In the genomic region with DNA sequence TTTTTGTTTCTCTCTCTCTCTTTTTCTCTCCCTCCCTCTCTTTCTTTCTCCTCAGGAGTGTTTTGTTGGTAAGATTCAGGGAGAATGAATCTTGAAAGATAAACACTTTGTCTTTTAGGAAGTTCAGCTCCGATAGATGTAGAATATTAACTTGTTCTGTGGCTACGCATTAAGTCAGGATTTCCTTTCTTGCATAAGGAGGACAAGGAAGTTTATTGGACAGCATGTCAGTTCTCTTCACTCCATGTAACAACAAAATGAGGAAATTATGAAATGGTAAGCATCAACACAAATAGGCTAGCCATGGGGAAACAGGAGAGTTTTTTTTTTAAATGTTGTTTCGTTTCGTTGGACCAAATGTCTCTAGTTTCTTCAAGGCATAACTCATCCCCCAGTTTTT, we compare ENCODE assay signal across 11 cellular contexts. TPM values are rescaled to one million over a fixed set of nuclear protein-coding genes. Genes with fewer than 3 reads are reported as not detected.
A peak's percentile ranks its signal among the peaks of the same experiment; 100 is the strongest.
DNase-seq lines count a peak whose midpoint lies in the region; ATAC-seq, FAIRE-seq and TF ChIP-seq lines count a peak whose summit lies in the region.
"Not testable (repeated sequence)": the region's sequence is repeated elsewhere in the genome, so short reads cannot be mapped to it uniquely, and the experiment has no call there.
"Had no signal": no experiment of that assay in that cellular context is flagged by ENCODE, and none has a peak within 500 bp of the region (broad histone marks: within the 10 kb centered on the region; RNA-seq: fewer than 3 reads in every experiment).

TSS of gene CLEC4E (minus strand) at position 90 of the 400 bp plus-strand sequence. CDS start 108 bp downstream, outside the sequence.

- peak within 1 kb of the TSS; percentile 73 to 98 for H3K4me3 Mint-ChIP-seq in CD14-positive monocyte
- peak within 1 kb of the TSS; percentile 49 for H3K4me3 Mint-ChIP-seq in T-helper 17 cell

- DNase-seq in CD14-positive monocyte (ENCODE audit: low spot score); T-helper 17 cell; epithelial cell of proximal tubule (ENCODE audit: low read depth); kidney; urothelium cell line (ENCODE audit: low spot score): not testable (repeated sequence)
- DNase-seq in MV-4-11 (lab: John Stamatoyannopoulos, UW), result peak; percentile 82
- DNase-seq in medulla oblongata (ENCODE audit: extremely low spot score), result peak; percentile 17
- DNase-seq in pons (ENCODE audit: low spot score), result peak; percentile 5

- intact Hi-C loops in CD14-positive monocyte (cut with micrococcal nuclease), result loop anchor here in 1 of 2 donors (10.0 kb wide), 1 partner anchor 64 kb away; no protein-coding TSS in a partner anchor
- intact Hi-C loops in kidney (cut with DNase I), result loop anchor here (10.0 kb wide), 1 partner anchor 504 kb away; no protein-coding TSS in a partner anchor

- peak within 1 kb of the TSS; percentile 96 to 99 (median 98) for H3K27ac Mint-ChIP-seq in CD14-positive monocyte
- H3K27ac Mint-ChIP-seq in T-helper 17 cell, result not testable (repeated sequence)

- H3K4me1 ChIP-seq in kidney (ENCODE audit: control insufficient read depth in 1 of 2, insufficient read depth in 1 of 2, low read depth in 1 of 2, low read length in 2 of 2), result not testable (repeated sequence)

- not testable (repeated sequence) for H3K27me3 Mint-ChIP-seq in CD14-positive monocyte (ENCODE audit: low read depth in 3 of 3)
- peaks cover 44% of the 10 kb centered on the region for H3K27me3 Mint-ChIP-seq in T-helper 17 cell

- not testable (repeated sequence) for H3K9ac ChIP-seq in kidney (ENCODE audit: low read length in 2 of 2)

- TF ChIP-seq CTCF in CD14-positive monocyte (IDR thresholded peaks at IDR 0.05); epithelial cell of proximal tubule (conservative IDR thresholded peaks at IDR 0.05; ENCODE audit: low read depth, low read length); kidney (IDR thresholded peaks at IDR 0.05; ENCODE audit: borderline replicate concordance, extremely low read depth, insufficient read depth): not testable (repeated sequence)

- not testable (repeated sequence) for H3K9me3 ChIP-seq in T-helper 17 cell (ENCODE audit: control insufficient read depth, low read length, poor library complexity, severe bottlenecking); kidney (ENCODE audit: control insufficient read depth in 1 of 2, low read length in 2 of 2)

- FAIRE-seq in kidney (lab: Jason Lieb, UNC), result peak; percentile 38
- peak; percentile 89 for FAIRE-seq in urothelium cell line (lab: Jason Lieb, UNC)

- H3K36me3 ChIP-seq in kidney (ENCODE audit: control insufficient read depth in 1 of 2, insufficient read depth in 2 of 2, low read length in 2 of 2), result not testable (repeated sequence)

- peaks cover 61% of the 10 kb centered on the region for H3K4me1 Mint-ChIP-seq in CD14-positive monocyte
- not testable (repeated sequence) for H3K4me1 Mint-ChIP-seq in T-helper 17 cell

- peaks cover 34 to 38% of the 10 kb centered on the region in 2 donors for H3K36me3 Mint-ChIP-seq in CD14-positive monocyte
- not testable (repeated sequence) for H3K36me3 Mint-ChIP-seq in T-helper 17 cell (ENCODE audit: low read depth)

- peaks cover 4 to 12% (median 7%) of the 10 kb centered on the region in 7 donors for H3K9me3 Mint-ChIP-seq in CD14-positive monocyte

- ATAC-seq in T-helper 17 cell, result not testable (repeated sequence)

- peak within 1 kb of the TSS; percentile 14 for H3K4me3 ChIP-seq in epithelial cell of proximal tubule (ENCODE audit: low read depth, low read length)
- not testable (repeated sequence) for H3K4me3 ChIP-seq in kidney (ENCODE audit: low read length in 2 of 2)

- H3K27ac ChIP-seq in kidney (ENCODE audit: low read depth in 2 of 2, low read length in 2 of 2), result not testable (repeated sequence)

RNA-seq across cellular contexts. Expression of gene CLEC4E, which starts in this region (rescaled TPM):
- polyA plus RNA-seq in CD14-positive monocyte, result 100 to 1,000 TPM; 126 to 218 TPM
- total RNA-seq in T-helper 17 cell, result 1 to 10 TPM in 1 of 2 donors, under 1 TPM in 1; 0.73 to 2.0 TPM
- total RNA-seq in epithelial cell of proximal tubule, result 6.7 and 11.3 TPM in 2 replicates
- 4.3 TPM for total RNA-seq in kidney
- 0.88 TPM for polyA plus RNA-seq in kidney (ENCODE audit: insufficient read depth, low read depth, low replicate concordance)
- total RNA-seq: CD4-positive, alpha-beta T cell; HepG2; MCF 10A had no signal
- polyA plus RNA-seq: HepG2 had no signal

Comparison
In these comparisons a context has a peak if more than half of its experiments do, and no peak if none do; other contexts are left out.
1. RNA of gene CLEC4E (polyA plus RNA-seq): 126 to 218 TPM in CD14-positive monocyte; 0.88 TPM in kidney (single experiment); every median in the first group is over 10 times any median in the second.